In genomic region chr17:81295031-81295677, GRCh38 we compare ENCODE assay signal across 8 cellular contexts. TPM values are rescaled to one million over a fixed set of nuclear protein-coding genes. Genes with fewer than 3 reads are reported as not detected.
DNase-seq lines count a peak whose midpoint lies in the region; ATAC-seq, FAIRE-seq and TF ChIP-seq lines count a peak whose summit lies in the region.

TSS of gene SLC38A10 (minus strand) at chr17:81295307. CDS start at chr17:81294921, 386 bp downstream.

- no peaks in the 10 kb centered on the region for H3K27me3 Mint-ChIP-seq in activated B cell treated with CpG ODN at 0.5 μM for 24 hours
- H3K27me3 Mint-ChIP-seq in immature natural killer cell (ENCODE audit: low read depth in 3 of 3) = peaks cover 0 to 7% (median 2%) of the 10 kb centered on the region in 3 donors

- H3K36me3 Mint-ChIP-seq in activated B cell treated with CpG ODN at 0.5 μM for 24 hours (ENCODE audit: low read depth) (peaks cover 12% of the 10 kb centered on the region), immature natural killer cell (no peaks in the 10 kb centered on the region)

- no peak for DNase-seq in AG04449 (ENCODE audit: low read depth, low spot score)
- DNase-seq in NCI-H2227 treated with DMSO at 0.1 percent for 48 hours (lab: John Stamatoyannopoulos, UW) = peak; percentile 82
- DNase-seq in activated B cell treated with CpG ODN at 0.5 μM for 24 hours = peak; percentile 92
- DNase-seq in bronchial epithelial cell (ENCODE audit: low read depth) = peak; percentile 71
- peak; percentile 91 for DNase-seq in immature natural killer cell
- DNase-seq in smooth muscle cell of the brain vasculature (ENCODE audit: low read depth, low spot score) = peak; percentile 26

- H3K27ac Mint-ChIP-seq in activated B cell treated with CpG ODN at 0.5 μM for 24 hours (peak within 1 kb of the TSS; percentile 92), immature natural killer cell (peak within 1 kb of the TSS; percentile 95 to 99 (median 98))

- FAIRE-seq in bronchial epithelial cell (lab: Jason Lieb, UNC) = no peak

- H3K4me3 ChIP-seq in AG04449 (ENCODE audit: low read depth, low read length) (peak within 1 kb of the TSS; percentile 85), bronchial epithelial cell (ENCODE audit: low read depth, low read length) (peak within 1 kb of the TSS; percentile 94)

- H3K4me3 Mint-ChIP-seq in activated B cell treated with CpG ODN at 0.5 μM for 24 hours (peak within 1 kb of the TSS; percentile 95), immature natural killer cell (peak within 1 kb of the TSS; percentile 94 to 98 (median 96))

- no peak for TF ChIP-seq CTCF in AG04449 (IDR thresholded peaks at IDR 0.05; ENCODE audit: insufficient read depth, low read length, missing control alignments)
- no peak for TF ChIP-seq CTCF in activated B cell treated with CpG ODN at 0.5 μM for 24 hours (IDR thresholded peaks at IDR 0.05)
- TF ChIP-seq CTCF in bronchial epithelial cell (IDR thresholded peaks at IDR 0.05; ENCODE audit: insufficient read depth, low read length, severe bottlenecking) = peak; percentile 16

- no peaks in the 10 kb centered on the region for H3K27me3 ChIP-seq in bronchial epithelial cell (ENCODE audit: control insufficient read depth, insufficient read depth, low read length)

- CTCF ChIA-PET in AG04449 (lab: Yijun Ruan, JAX) = interaction anchor here (0.9 to 3.0 kb wide), 7 partner anchors 8 to 190 kb away, joined by 4 to 17 read pairs (median 5); partner anchors contain the start of gene BAHCC1
- CTCF ChIA-PET in activated B cell treated with CpG ODN at 0.5 μM for 24 hours (lab: Charles Lee) = interaction anchor here (1.1 to 1.5 kb wide), 3 partner anchors 41 to 223 kb away, joined by 3 to 4 read pairs (median 3); no protein-coding TSS in a partner anchor

- no peaks in the 10 kb centered on the region for H3K9me3 Mint-ChIP-seq in activated B cell treated with CpG ODN at 0.5 μM for 24 hours
- H3K9me3 Mint-ChIP-seq in immature natural killer cell = no peaks in the 10 kb centered on the region

- ATAC-seq in GM18861 (IDR thresholded peaks at IDR 0.05; ENCODE audit: unreplicated experiment) (peak; percentile 75), HG03095 (IDR thresholded peaks at IDR 0.05; ENCODE audit: unreplicated experiment) (peak; percentile 75), activated B cell treated with CpG ODN at 0.5 μM for 24 hours (ENCODE audit: low read depth) (peak; percentile 86)

- POLR2A ChIA-PET in AG04449 (lab: Yijun Ruan, JAX) = interaction anchor here (0.6 to 1.3 kb wide), 7 partner anchors 9 to 218 kb away, joined by 3 to 5 read pairs (median 3); partner anchors contain the start of genes ACTG1 and BAHCC1
- POLR2A ChIA-PET in activated B cell treated with CpG ODN at 0.5 μM for 24 hours (lab: Charles Lee) = interaction anchor here (0.6 to 2.1 kb wide), 19 partner anchors 9 to 1443 kb away, joined by 3 to 24 read pairs (median 6); partner anchors contain the start of genes ACTG1, CEP131, FAAP100 and NDUFAF8

- peaks cover 3% of the 10 kb centered on the region for H3K36me3 ChIP-seq in bronchial epithelial cell (ENCODE audit: control insufficient read depth, insufficient read depth, low read length)

- H3K4me1 Mint-ChIP-seq in activated B cell treated with CpG ODN at 0.5 μM for 24 hours (peaks cover 39% of the 10 kb centered on the region), immature natural killer cell (peaks cover 35 to 42% of the 10 kb centered on the region in 2 donors)

- intact Hi-C loops in activated B cell treated with CpG ODN at 0.5 μM for 24 hours (cut with micrococcal nuclease) = loop anchor here (1.0 to 5.0 kb wide), 5 partner anchors 42 to 257 kb away; partner anchors contain the start of gene FAAP100

RNA-seq across cellular contexts. Expression of gene SLC38A10, which starts in this region (rescaled TPM):
- total RNA-seq in activated B cell treated with CpG ODN at 0.5 μM for 24 hours (75.9 and 97.1 TPM in 2 replicates), bronchial epithelial cell (35.5 and 49.2 TPM in 2 replicates)
- polyA plus RNA-seq in immature natural killer cell = 10 to 100 TPM; 46.8 to 98.7 (median 46.8) TPM
